ENCODE assay signal across 8 cellular contexts in genomic region chr4:2843023-2843908, GRCh38. TPM values are rescaled to one million over a fixed set of nuclear protein-coding genes. Genes with fewer than 3 reads are reported as not detected.
A peak's percentile ranks its signal among the peaks of the same experiment; 100 is the strongest.
DNase-seq lines count a peak whose midpoint lies in the region; ATAC-seq and TF ChIP-seq lines count a peak whose summit lies in the region.

Gene ADD1 (plus strand): TSS chr4:2843844. CDS start chr4:2875916, 32,072 bp downstream.

- 0 to 3% methylated on average over 14 to 17 of the region's 66 CpGs for WGBS in lower leg skin, 2 donors

- peak within 1 kb of the TSS; percentile 95 for H3K4me2 ChIP-seq in BLaER1

- peaks cover 53% of the 10 kb centered on the region for H3K4me1 ChIP-seq in BLaER1

- peak within 1 kb of the TSS; percentile 89 for H3K27ac ChIP-seq in BLaER1
- H3K27ac ChIP-seq in dorsolateral prefrontal cortex = peak within 1 kb of the TSS; percentile 55 to 99 (median 97)

- H3K9me3 ChIP-seq in BLaER1 = peaks cover 7% of the 10 kb centered on the region; the same call in 1 of the 2 replicates

- DNase-seq in NCI-H748 (lab: John Stamatoyannopoulos, UW; ENCODE audit: unreplicated experiment) (peak; percentile 68), dorsolateral prefrontal cortex (peak; percentile 86 to 98 (median 90)), lower leg skin (ENCODE audit: low spot score in 2 of 2) (peak; percentile 90 to 98)
- DNase-seq in activated CD4-positive, alpha-beta memory T cell treated with anti-CD3 and anti-CD28 coated beads for 36 hours = peak; percentile 97
- peak; percentile 90 for DNase-seq in stimulated activated CD4-positive, alpha-beta T cell treated with anti-CD3 and anti-CD28 coated beads, Interleukin-4, amount 100 ng/mL, for 4 hours

- H4K20me1 ChIP-seq in BLaER1 = peaks cover 43% of the 10 kb centered on the region

- POLR2A ChIA-PET in activated CD4-positive, alpha-beta memory T cell treated with anti-CD3 and anti-CD28 coated beads for 36 hours (lab: Charles Lee) = interaction anchor here (1.1 to 1.4 kb wide), 2 partner anchors 15 to 57 kb away, joined by 3 read pairs; no protein-coding TSS in a partner anchor

- intact Hi-C loops in activated CD4-positive, alpha-beta memory T cell treated with anti-CD3 and anti-CD28 coated beads for 36 hours (cut with micrococcal nuclease) = loop anchor here (5.0 kb wide), 1 partner anchor 46 kb away; no protein-coding TSS in a partner anchor
- intact Hi-C loops in dorsolateral prefrontal cortex (cut with DNase I) = loop anchor here (5.0 kb wide), 4 partner anchors 69 to 119 kb away; partner anchors contain the start of genes GRK4 (in 1 of the 2) and NOP14 (in 1 of the 2)
- intact Hi-C loops in lower leg skin (cut with DNase I; ENCODE audit: low total_unique reads) = no loop called here

- peak within 1 kb of the TSS; percentile 89 for H3K4me3 Mint-ChIP-seq in activated CD4-positive, alpha-beta memory T cell treated with anti-CD3 and anti-CD28 coated beads for 36 hours

- peak within 1 kb of the TSS; percentile 82 for H3K27ac Mint-ChIP-seq in activated CD4-positive, alpha-beta memory T cell treated with anti-CD3 and anti-CD28 coated beads for 36 hours

- peak within 1 kb of the TSS; percentile 90 for H3K4me3 ChIP-seq in BLaER1
- H3K4me3 ChIP-seq in dorsolateral prefrontal cortex = peak within 1 kb of the TSS; percentile 56 to 98 (median 88)
- H3K4me3 ChIP-seq in lower leg skin (ENCODE audit: low read depth, poor library complexity, severe bottlenecking) = peak within 1 kb of the TSS; percentile 88

- H3K4me1 Mint-ChIP-seq in activated CD4-positive, alpha-beta memory T cell treated with anti-CD3 and anti-CD28 coated beads for 36 hours (ENCODE audit: low read depth) = peaks cover 51% of the 10 kb centered on the region

- TF ChIP-seq CTCF in dorsolateral prefrontal cortex (IDR thresholded peaks at IDR 0.05 in 54 of 56, conservative IDR thresholded peaks at IDR 0.05 in 2 of 56; ENCODE audit: low read depth in 1 of 56, partially characterized antibody in 56 of 56) (peak in 9 of 56 donors; percentile 4 to 37 (median 8)), lower leg skin (IDR thresholded peaks at IDR 0.05) (no peak)

- peak; percentile 68 for ATAC-seq in HG03378 (IDR thresholded peaks at IDR 0.05; ENCODE audit: unreplicated experiment)

- H3K27me3 ChIP-seq in BLaER1 = no peaks in the 10 kb centered on the region
- no peaks in the 10 kb centered on the region for H3K27me3 ChIP-seq in dorsolateral prefrontal cortex

- no peaks in the 10 kb centered on the region for H3K27me3 Mint-ChIP-seq in activated CD4-positive, alpha-beta memory T cell treated with anti-CD3 and anti-CD28 coated beads for 36 hours

- H3K9me3 Mint-ChIP-seq in activated CD4-positive, alpha-beta memory T cell treated with anti-CD3 and anti-CD28 coated beads for 36 hours = peaks cover 3% of the 10 kb centered on the region

- CTCF ChIA-PET in activated CD4-positive, alpha-beta memory T cell treated with anti-CD3 and anti-CD28 coated beads for 36 hours (lab: Charles Lee) = interaction anchor here (0.6 to 1.5 kb wide), 2 partner anchors 30 to 111 kb away, joined by 3 read pairs; no protein-coding TSS in a partner anchor

- H3K36me3 Mint-ChIP-seq in activated CD4-positive, alpha-beta memory T cell treated with anti-CD3 and anti-CD28 coated beads for 36 hours = peaks cover 10% of the 10 kb centered on the region

- H3K9ac ChIP-seq in BLaER1 = peak within 1 kb of the TSS; percentile 92

- TF ChIP-seq POLR2A in GM19099 (IDR thresholded peaks at IDR 0.05; ENCODE audit: extremely low read depth, insufficient read length, low read depth) (peak; percentile 87), lower leg skin (IDR thresholded peaks at IDR 0.05) (no peak)

- no peaks in the 10 kb centered on the region for H3K36me3 ChIP-seq in BLaER1

RNA-seq across cellular contexts. Expression of gene ADD1, which starts in this region (rescaled TPM):
- 100 to 1,000 TPM; 212 TPM for total RNA-seq in activated CD4-positive, alpha-beta memory T cell treated with anti-CD3 and anti-CD28 coated beads for 36 hours
- total RNA-seq in dorsolateral prefrontal cortex (100 to 1,000 TPM; 448 to 781 (median 536) TPM), lower leg skin (100 to 1,000 TPM; 102 to 153 (median 135) TPM)

Comparison
In these comparisons a context has a peak if more than half of its experiments do, and no peak if none do; other contexts are left out.
1. Peak in every context shown above with its lines: DNase-seq, ATAC-seq, H3K4me3 ChIP-seq and H3K27ac ChIP-seq.